In the genomic region with DNA sequence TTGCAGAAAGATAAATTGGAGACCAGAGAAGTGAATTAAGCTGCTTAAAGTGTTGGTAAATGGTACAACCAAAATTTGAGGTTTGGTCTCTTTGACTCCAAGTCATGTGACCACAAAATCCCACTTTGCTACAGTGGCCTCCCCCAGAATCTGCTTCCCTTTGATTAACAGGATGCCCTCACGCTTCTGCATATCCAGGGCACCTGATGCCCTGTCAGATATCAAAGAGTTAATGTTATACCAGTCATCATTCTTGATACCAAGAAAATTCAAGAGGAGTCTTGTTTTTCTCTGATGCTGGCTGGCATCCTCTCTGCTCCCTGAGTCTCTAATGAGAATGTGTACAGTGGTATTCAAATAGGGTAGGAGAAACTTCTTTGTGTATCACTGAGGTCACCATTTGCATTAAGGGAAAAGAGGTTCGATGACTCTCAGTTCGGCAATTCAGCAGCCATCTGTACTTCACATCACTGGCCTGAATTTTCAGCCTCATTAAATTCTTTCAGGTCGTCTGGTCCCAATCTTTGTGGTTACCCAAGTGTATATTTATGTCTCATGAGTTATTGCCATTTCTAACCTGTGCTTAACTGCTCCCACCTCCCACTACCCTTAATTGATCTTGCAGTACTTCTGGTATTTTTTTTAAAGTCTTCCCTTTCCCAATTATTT, we compare ENCODE assay signal across 19 cellular contexts.
"Had no signal": no experiment of that assay in that cellular context is flagged by ENCODE, and none has a peak within 500 bp of the region (broad histone marks: within the 10 kb centered on the region; RNA-seq: fewer than 3 reads in every experiment).

No MANE protein-coding gene starts in this region.

- H3K27ac Mint-ChIP-seq: mesothelial cell of epicardium; natural killer cell; neural progenitor cell; stimulated activated effector memory CD8-positive, alpha-beta T cell treated with anti-CD3 and anti-CD28 coated beads, Interleukin-12 subunit alpha, Interleukin-12 subunit beta, amount 100 ng/mL, for 72 hours; stimulated activated naive CD8-positive, alpha-beta T cell treated with anti-CD3 and anti-CD28 coated beads, Interleukin-15, Interleukin-2, amounts not matched to agents 100 ng/mL and 50 ng/mL, for 24 hours had no signal

- H3K36me3 ChIP-seq: neural progenitor cell, ovary, tibial artery, upper lobe of left lung, uterus had no signal

- H3K27me3 ChIP-seq: hepatocyte, neural progenitor cell, ovary, tibial artery, upper lobe of left lung, uterus had no signal

- H3K4me2 ChIP-seq: hepatocyte, neural progenitor cell had no signal

- H3K27ac ChIP-seq: coronary artery, hepatocyte, neural progenitor cell, ovary, tibial artery, upper lobe of left lung, uterus had no signal

- H3K9me3 Mint-ChIP-seq: mesothelial cell of epicardium; neural progenitor cell; stimulated activated naive CD8-positive, alpha-beta T cell treated with anti-CD3 and anti-CD28 coated beads, Interleukin-15, Interleukin-2, amounts not matched to agents 100 ng/mL and 50 ng/mL, for 24 hours had no signal

- DNase-seq: effector CD8-positive, alpha-beta T cell; foreskin melanocyte; head of caudate nucleus; left colon; natural killer cell; nucleus accumbens; ovary; right cardiac atrium; stimulated activated CD4-positive, alpha-beta T cell treated with anti-CD3 and anti-CD28 coated beads, Interleukin-4, amount 100 ng/mL, for 1 hour; stimulated activated CD8-positive, alpha-beta memory T cell treated with anti-CD3 and anti-CD28 coated beads, Interleukin-4, amount 100 ng/mL, for 48 hours; tibial artery; upper lobe of left lung; uterus had no signal

- H2AFZ ChIP-seq: hepatocyte, neural progenitor cell had no signal

- H3K36me3 Mint-ChIP-seq: mesothelial cell of epicardium; natural killer cell; neural progenitor cell; stimulated activated effector memory CD8-positive, alpha-beta T cell treated with anti-CD3 and anti-CD28 coated beads, Interleukin-12 subunit alpha, Interleukin-12 subunit beta, amount 100 ng/mL, for 72 hours had no signal

- H3K9me3 ChIP-seq: ovary, tibial artery, upper lobe of left lung, uterus had no signal

- H3K27me3 Mint-ChIP-seq: stimulated activated naive CD8-positive, alpha-beta T cell treated with anti-CD3 and anti-CD28 coated beads, Interleukin-15, Interleukin-2, amounts not matched to agents 100 ng/mL and 50 ng/mL, for 24 hours had no signal

- H3K79me2 ChIP-seq: hepatocyte had no signal

- H3K4me3 Mint-ChIP-seq: mesothelial cell of epicardium; natural killer cell; neural progenitor cell; stimulated activated effector memory CD8-positive, alpha-beta T cell treated with anti-CD3 and anti-CD28 coated beads, Interleukin-12 subunit alpha, Interleukin-12 subunit beta, amount 100 ng/mL, for 72 hours; stimulated activated naive CD8-positive, alpha-beta T cell treated with anti-CD3 and anti-CD28 coated beads, Interleukin-15, Interleukin-2, amounts not matched to agents 100 ng/mL and 50 ng/mL, for 24 hours had no signal

- H3K4me1 ChIP-seq: neural progenitor cell, tibial artery, upper lobe of left lung, uterus had no signal

- H3K4me3 ChIP-seq: coronary artery, hepatocyte, neural progenitor cell, ovary, tibial artery, upper lobe of left lung, uterus had no signal

- H3K9ac ChIP-seq: neural progenitor cell had no signal

- H3K4me1 Mint-ChIP-seq: mesothelial cell of epicardium; natural killer cell; neural progenitor cell; stimulated activated effector memory CD8-positive, alpha-beta T cell treated with anti-CD3 and anti-CD28 coated beads, Interleukin-12 subunit alpha, Interleukin-12 subunit beta, amount 100 ng/mL, for 72 hours had no signal
